ENCODE assay signal across 28 cellular contexts in the genomic region with DNA sequence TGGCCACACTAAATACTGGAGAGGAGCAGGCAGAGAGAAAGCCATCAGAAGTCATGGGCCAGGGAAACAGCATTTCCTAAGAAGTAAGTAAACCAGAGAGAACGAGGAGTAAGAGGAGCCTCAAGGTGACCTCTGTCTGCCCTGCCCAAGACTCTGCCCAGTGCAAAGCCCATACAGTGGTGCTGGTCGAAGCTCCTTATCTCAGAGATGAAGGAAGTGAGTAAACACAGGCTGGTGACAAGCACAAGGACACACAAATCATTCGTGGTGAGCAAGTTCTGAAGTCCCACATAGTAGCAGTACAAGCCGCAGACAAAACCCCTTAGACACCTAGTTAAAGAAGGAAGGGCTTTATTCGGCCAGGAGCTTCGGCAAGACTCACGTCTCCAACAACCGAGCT.
"Had no signal": no experiment of that assay in that cellular context is flagged by ENCODE, and none has a peak within 500 bp of the region (broad histone marks: within the 10 kb centered on the region; RNA-seq: fewer than 3 reads in every experiment).

No MANE protein-coding gene starts in this region.

- H3K4me3 Mint-ChIP-seq: activated CD4-positive, alpha-beta T cell treated with anti-CD3 and anti-CD28 coated beads, Interleukin-2, amount 10 ng/mL, durations not matched to agents 24 days and 14 days; activated CD8-positive, alpha-beta T cell treated with anti-CD3 and anti-CD28 coated beads for 36 hours; activated naive CD4-positive, alpha-beta T cell treated with anti-CD3 and anti-CD28 coated beads for 36 hours; activated T-cell treated with anti-CD3 and anti-CD28 coated beads, Interleukin-2, amount 50 U/mL, for 72 hours; activated T-helper 17 cell treated with anti-CD3 and anti-CD28 coated beads, Interleukin-2, amount 50 U/mL, for 72 hours; T-helper 1 cell treated with Interleukin-12 subunit alpha and Interleukin-12 subunit beta and Interleukin-4 antibody, amounts not matched to agents 30 μg/mL and 1 μg/mL, for 36 hours; T-helper 2 cell treated with Interferon-gamma antibody and Interleukin-4, amounts not matched to agents 5 μg/mL and 100 μg/mL, for 36 hours had no signal

- H3K27ac Mint-ChIP-seq: activated CD4-positive, alpha-beta T cell treated with anti-CD3 and anti-CD28 coated beads, Interleukin-2, amount 10 ng/mL, durations not matched to agents 24 days and 14 days; activated CD8-positive, alpha-beta T cell treated with anti-CD3 and anti-CD28 coated beads for 36 hours; activated naive CD4-positive, alpha-beta T cell treated with anti-CD3 and anti-CD28 coated beads for 36 hours; activated naive CD4-positive, alpha-beta T cell treated with anti-CD3 and anti-CD28 coated beads, Interleukin-2, amount 50 U/mL, for 72 hours; activated T-cell treated with anti-CD3 and anti-CD28 coated beads, Interleukin-2, amount 50 U/mL, for 72 hours; activated T-helper 17 cell treated with anti-CD3 and anti-CD28 coated beads, Interleukin-2, amount 50 U/mL, for 72 hours; T-helper 1 cell treated with Interleukin-12 subunit alpha and Interleukin-12 subunit beta and Interleukin-4 antibody, amounts not matched to agents 30 μg/mL and 1 μg/mL, for 36 hours; T-helper 2 cell treated with Interferon-gamma antibody and Interleukin-4, amounts not matched to agents 5 μg/mL and 100 μg/mL, for 36 hours had no signal

- DNase-seq: activated CD4-positive, alpha-beta T cell treated with anti-CD3 and anti-CD28 coated beads, Interleukin-2, amount 10 ng/mL, durations not matched to agents 24 days and 14 days; activated CD4-positive, alpha-beta T cell treated with anti-CD3 and anti-CD28 coated beads, Interleukin-2, amount 50 U/mL, for 4 hours; activated CD8-positive, alpha-beta T cell treated with anti-CD3 and anti-CD28 coated beads for 36 hours; activated gamma-delta T cell treated with Interleukin-2 at 50 U/mL for 16 hours; activated naive CD4-positive, alpha-beta T cell treated with anti-CD3 and anti-CD28 coated beads for 36 hours; activated T-cell treated with anti-CD3 and anti-CD28 coated beads, Interleukin-2, amount 50 U/mL, for 1 hour; activated T-cell treated with anti-CD3 and anti-CD28 coated beads, Interleukin-2, amount 50 U/mL, for 72 hours; body of pancreas; NCI-H1092 treated with DMSO at 0.1 percent for 48 hours; NCI-H1417; NCI-H146; NCI-H187 treated with DMSO at 0.1 percent for 48 hours; NCI-H2081 treated with DMSO at 0.1 percent for 48 hours; NCI-H226; NCI-H524 treated with DMSO at 0.1 percent for 48 hours; NK-92 treated with Interleukin-12 subunit alpha and Interleukin-12 subunit beta, amount 100 ng/mL, for 24 hours; PC-3; Peyer's patch; RPMI8226; SHP77 treated with DMSO at 0.1 percent for 48 hours; SK-N-SH had no signal

- H3K27ac ChIP-seq: adrenal gland, body of pancreas, breast epithelium, Peyer's patch, SJSA1 had no signal

- H3K9me3 Mint-ChIP-seq: activated CD4-positive, alpha-beta T cell treated with anti-CD3 and anti-CD28 coated beads, Interleukin-2, amount 10 ng/mL, durations not matched to agents 24 days and 14 days; activated CD8-positive, alpha-beta T cell treated with anti-CD3 and anti-CD28 coated beads for 36 hours; activated T-cell treated with anti-CD3 and anti-CD28 coated beads, Interleukin-2, amount 50 U/mL, for 72 hours; activated T-helper 17 cell treated with anti-CD3 and anti-CD28 coated beads, Interleukin-2, amount 50 U/mL, for 72 hours; T-helper 1 cell treated with Interleukin-12 subunit alpha and Interleukin-12 subunit beta and Interleukin-4 antibody, amounts not matched to agents 30 μg/mL and 1 μg/mL, for 36 hours; T-helper 2 cell treated with Interferon-gamma antibody and Interleukin-4, amounts not matched to agents 5 μg/mL and 100 μg/mL, for 36 hours had no signal

- H3K9me3 ChIP-seq: adrenal gland, Peyer's patch, SJSA1, SK-N-SH had no signal

- H3K36me3 ChIP-seq: adrenal gland, breast epithelium, Peyer's patch, SJSA1 had no signal

- H3K27me3 ChIP-seq: adrenal gland, body of pancreas, breast epithelium, Peyer's patch, SJSA1 had no signal

- H3K4me1 ChIP-seq: adrenal gland, body of pancreas, breast epithelium, Peyer's patch, SJSA1 had no signal

- ATAC-seq: activated CD8-positive, alpha-beta T cell treated with anti-CD3 and anti-CD28 coated beads for 36 hours; activated naive CD4-positive, alpha-beta T cell treated with anti-CD3 and anti-CD28 coated beads, Interleukin-2, amount 50 U/mL, for 72 hours; activated T-cell treated with anti-CD3 and anti-CD28 coated beads, Interleukin-2, amount 50 U/mL, for 72 hours; activated T-helper 17 cell treated with anti-CD3 and anti-CD28 coated beads, Interleukin-2, amount 50 U/mL, for 72 hours; body of pancreas; PC-3 had no signal

- H3K27me3 Mint-ChIP-seq: activated CD4-positive, alpha-beta T cell treated with anti-CD3 and anti-CD28 coated beads, Interleukin-2, amount 10 ng/mL, durations not matched to agents 24 days and 14 days; activated CD8-positive, alpha-beta T cell treated with anti-CD3 and anti-CD28 coated beads for 36 hours; activated T-helper 17 cell treated with anti-CD3 and anti-CD28 coated beads, Interleukin-2, amount 50 U/mL, for 72 hours had no signal

- H3K4me3 ChIP-seq: adrenal gland, body of pancreas, breast epithelium, Peyer's patch, SJSA1 had no signal

- H3K4me1 Mint-ChIP-seq: activated CD4-positive, alpha-beta T cell treated with anti-CD3 and anti-CD28 coated beads, Interleukin-2, amount 10 ng/mL, durations not matched to agents 24 days and 14 days; activated T-helper 17 cell treated with anti-CD3 and anti-CD28 coated beads, Interleukin-2, amount 50 U/mL, for 72 hours had no signal

- H3K4me2 ChIP-seq: SK-N-SH had no signal

- H3K36me3 Mint-ChIP-seq: activated naive CD4-positive, alpha-beta T cell treated with anti-CD3 and anti-CD28 coated beads, Interleukin-2, amount 50 U/mL, for 72 hours had no signal

- H3K9me2 ChIP-seq: SK-N-SH had no signal
